ENCODE assay signal across 18 cellular contexts in the genomic region with DNA sequence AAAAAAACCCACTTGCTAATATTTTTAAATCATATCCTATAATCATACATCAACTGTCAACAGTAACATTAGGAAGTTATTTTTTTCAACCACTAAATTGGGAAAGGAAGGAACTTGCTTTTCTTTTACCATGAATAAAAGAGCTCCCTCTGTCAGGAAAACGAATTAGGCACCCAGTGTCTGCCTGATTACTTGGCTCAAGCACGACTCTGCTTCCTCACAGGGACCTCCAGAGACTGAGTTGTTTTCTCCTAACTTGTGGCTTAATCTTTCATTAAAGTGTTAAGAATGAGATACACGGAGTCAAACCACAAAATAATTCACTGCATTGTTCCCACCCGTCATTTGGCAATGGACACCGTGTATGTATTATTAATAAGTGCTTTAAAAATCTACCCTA.
"Had no signal": no experiment of that assay in that cellular context is flagged by ENCODE, and none has a peak within 500 bp of the region (broad histone marks: within the 10 kb centered on the region; RNA-seq: fewer than 3 reads in every experiment).

No MANE protein-coding gene starts in this region.

- H3K27me3 ChIP-seq: breast epithelium, hepatocyte, thyroid gland had no signal

- H3K9me3 ChIP-seq: breast epithelium, thyroid gland had no signal

- H3K4me1 ChIP-seq: breast epithelium, thyroid gland had no signal

- DNase-seq: activated CD4-positive, alpha-beta T cell treated with anti-CD3 and anti-CD28 coated beads, Interleukin-2, amount 50 U/mL, for 1 hour; activated CD4-positive, CD25-positive, alpha-beta regulatory T cell; activated CD8-positive, alpha-beta memory T cell treated with anti-CD3 and anti-CD28 coated beads for 24 hours; activated naive CD4-positive, alpha-beta T cell treated with Interleukin-2 at 50 U/mL for 16 hours; anterior cingulate cortex; erythroblast; islet precursor cell; mammary epithelial cell; natural killer cell; stimulated activated CD4-positive, alpha-beta T cell treated with anti-CD3 and anti-CD28 coated beads, Interleukin-15, amount 100 ng/mL, for 24 hours; stimulated activated CD4-positive, alpha-beta T cell treated with anti-CD3 and anti-CD28 coated beads, Interleukin-4, amount 100 ng/mL, for 1 hour; stimulated activated naive B cell treated with anti-CD40 and anti-IgM and Interleukin-4, amounts not matched to agents 10 μg/mL and 1 μg/mL and 100 μg/mL, for 72 hours; T-helper 17 cell; thyroid gland had no signal

- H3K36me3 ChIP-seq: breast epithelium, thyroid gland had no signal

- ATAC-seq: activated T-helper 17 cell treated with anti-CD3 and anti-CD28 coated beads, Interleukin-2, amount 50 U/mL, for 72 hours; left lobe of liver; natural killer cell; stimulated activated naive B cell treated with anti-CD40 and anti-IgM and Interleukin-4, amounts not matched to agents 10 μg/mL and 1 μg/mL and 100 μg/mL, for 72 hours; T-helper 17 cell had no signal

- H3K4me3 ChIP-seq: breast epithelium, hepatocyte, thyroid gland had no signal

- H3K79me2 ChIP-seq: hepatocyte had no signal

- H2AFZ ChIP-seq: hepatocyte had no signal

- H3K27ac ChIP-seq: breast epithelium, hepatocyte, thyroid gland had no signal

- H3K27ac Mint-ChIP-seq: activated T-helper 17 cell treated with anti-CD3 and anti-CD28 coated beads, Interleukin-2, amount 50 U/mL, for 72 hours; natural killer cell; stimulated activated naive B cell treated with anti-CD40 and anti-IgM and Interleukin-4, amounts not matched to agents 10 μg/mL and 1 μg/mL and 100 μg/mL, for 72 hours; T-helper 17 cell had no signal

- H3K4me1 Mint-ChIP-seq: activated T-helper 17 cell treated with anti-CD3 and anti-CD28 coated beads, Interleukin-2, amount 50 U/mL, for 72 hours; natural killer cell; stimulated activated naive B cell treated with anti-CD40 and anti-IgM and Interleukin-4, amounts not matched to agents 10 μg/mL and 1 μg/mL and 100 μg/mL, for 72 hours; T-helper 17 cell had no signal

- H3K36me3 Mint-ChIP-seq: stimulated activated naive B cell treated with anti-CD40 and anti-IgM and Interleukin-4, amounts not matched to agents 10 μg/mL and 1 μg/mL and 100 μg/mL, for 72 hours had no signal

- H3K4me3 Mint-ChIP-seq: activated T-helper 17 cell treated with anti-CD3 and anti-CD28 coated beads, Interleukin-2, amount 50 U/mL, for 72 hours; natural killer cell; stimulated activated naive B cell treated with anti-CD40 and anti-IgM and Interleukin-4, amounts not matched to agents 10 μg/mL and 1 μg/mL and 100 μg/mL, for 72 hours; T-helper 17 cell had no signal

- H3K4me2 ChIP-seq: hepatocyte had no signal

- H3K27me3 Mint-ChIP-seq: activated T-helper 17 cell treated with anti-CD3 and anti-CD28 coated beads, Interleukin-2, amount 50 U/mL, for 72 hours; stimulated activated naive B cell treated with anti-CD40 and anti-IgM and Interleukin-4, amounts not matched to agents 10 μg/mL and 1 μg/mL and 100 μg/mL, for 72 hours; T-helper 17 cell had no signal
